9 cellular contexts compared by ENCODE assay signal in genomic region chr9:89178162-89179120, GRCh38. TPM values are rescaled to one million over a fixed set of nuclear protein-coding genes. Genes with fewer than 3 reads are reported as not detected.
DNase-seq lines count a peak whose midpoint lies in the region; ATAC-seq and TF ChIP-seq lines count a peak whose summit lies in the region.
"Had no signal": no experiment of that assay in that cellular context is flagged by ENCODE, and none has a peak within 500 bp of the region (broad histone marks: within the 10 kb centered on the region; RNA-seq: fewer than 3 reads in every experiment).

Gene SHC3, minus strand, starts transcription at chr9:89178818. Its CDS starts 358 bp downstream, at chr9:89178460.

- H3K27ac Mint-ChIP-seq in activated naive CD4-positive, alpha-beta T cell treated with anti-CD3 and anti-CD28 coated beads, Interleukin-2, amount 50 U/mL, for 24 hours = no peak within 1 kb of the TSS
- no peak within 1 kb of the TSS for H3K27ac Mint-ChIP-seq in activated naive CD4-positive, alpha-beta T cell treated with anti-CD3 and anti-CD28 coated beads, Interleukin-2, amount 10 ng/mL, durations not matched to agents 7 days and 5 days
- H3K27ac Mint-ChIP-seq: activated naive CD4-positive, alpha-beta T cell treated with anti-CD3 and anti-CD28 coated beads, Interleukin-2, amount 50 U/mL, for 72 hours had no signal

- H3K27ac ChIP-seq in brain microvascular endothelial cell = peak within 1 kb of the TSS; percentile 68
- peak within 1 kb of the TSS in 2 of 3 donors; percentile 68 to 84 for H3K27ac ChIP-seq in thyroid gland

- intact Hi-C loops in lower leg skin (cut with DNase I; ENCODE audit: low total_unique reads) (no loop called here), thyroid gland (cut with DNase I) (no loop called here)

- ATAC-seq in HG02973 (IDR thresholded peaks at IDR 0.05; ENCODE audit: unreplicated experiment) = no peak

- peaks cover 17 to 21% of the 10 kb centered on the region in 2 donors for H3K4me1 ChIP-seq in thyroid gland

- H3K4me3 ChIP-seq in brain microvascular endothelial cell (ENCODE audit: low read depth, low read length) (peak within 1 kb of the TSS; percentile 83), lower leg skin (ENCODE audit: low read depth, poor library complexity, severe bottlenecking) (peak within 1 kb of the TSS; percentile 47), thyroid gland (replicated peaks in 1 of 3) (peak within 1 kb of the TSS; percentile 1 to 41 (median 36))

- WGBS in lower leg skin, 2 donors = 10 to 11% methylated on average over 35 to 53 of the region's 73 CpGs
- WGBS in thyroid gland, 2 donors = 18 to 29% methylated on average over 16 to 23 of the region's 73 CpGs

- CTCF ChIA-PET in activated naive CD4-positive, alpha-beta T cell treated with anti-CD3 and anti-CD28 coated beads, Interleukin-2, amount 10 ng/mL, durations not matched to agents 7 days and 5 days (lab: Charles Lee) = interaction anchor here (2.3 kb wide), 1 partner anchor 100 kb away, joined by 10 read pairs; no protein-coding TSS in a partner anchor

- DNase-seq in activated naive CD4-positive, alpha-beta T cell treated with anti-CD3 and anti-CD28 coated beads, Interleukin-2, amount 10 ng/mL, durations not matched to agents 7 days and 5 days = no peak
- DNase-seq in brain microvascular endothelial cell = peak; percentile 41
- DNase-seq in lower leg skin (ENCODE audit: low spot score in 2 of 2) = no peak
- peak; percentile 6 to 12 for DNase-seq in thyroid gland
- no peak for DNase-seq in HuH-7.5 (ENCODE audit: low spot score)
- no peak for DNase-seq in stimulated activated CD4-positive, alpha-beta T cell treated with anti-CD3 and anti-CD28 coated beads, Interleukin-12 subunit alpha, Interleukin-12 subunit beta, amount 100 ng/mL, for 4 hours

- no peak for TF ChIP-seq POLR2A in lower leg skin (IDR thresholded peaks at IDR 0.05)
- TF ChIP-seq POLR2A in thyroid gland (IDR thresholded peaks at IDR 0.05) = no peak

- H3K36me3 ChIP-seq in brain microvascular endothelial cell (replicated peaks) (no peaks in the 10 kb centered on the region), thyroid gland (no peaks in the 10 kb centered on the region)

- no peaks in the 10 kb centered on the region for H3K9me3 Mint-ChIP-seq in activated naive CD4-positive, alpha-beta T cell treated with anti-CD3 and anti-CD28 coated beads, Interleukin-2, amount 50 U/mL, for 24 hours
- H3K9me3 Mint-ChIP-seq in activated naive CD4-positive, alpha-beta T cell treated with anti-CD3 and anti-CD28 coated beads, Interleukin-2, amount 10 ng/mL, durations not matched to agents 7 days and 5 days = no peaks in the 10 kb centered on the region
- H3K9me3 Mint-ChIP-seq: activated naive CD4-positive, alpha-beta T cell treated with anti-CD3 and anti-CD28 coated beads, Interleukin-2, amount 50 U/mL, for 72 hours had no signal

- in situ Hi-C loops in brain microvascular endothelial cell (cut with HindIII; ENCODE audit: low pct_ligation_motif_present, low sequenced_read_pairs) = no loop called here

- peaks cover 36% of the 10 kb centered on the region for H3K27me3 Mint-ChIP-seq in activated naive CD4-positive, alpha-beta T cell treated with anti-CD3 and anti-CD28 coated beads, Interleukin-2, amount 50 U/mL, for 24 hours
- H3K27me3 Mint-ChIP-seq in activated naive CD4-positive, alpha-beta T cell treated with anti-CD3 and anti-CD28 coated beads, Interleukin-2, amount 10 ng/mL, durations not matched to agents 7 days and 5 days = peaks cover 86% of the 10 kb centered on the region

- TF ChIP-seq CTCF in brain microvascular endothelial cell (IDR thresholded peaks at IDR 0.05; ENCODE audit: low read depth, low read length, missing control alignments) (no peak), lower leg skin (IDR thresholded peaks at IDR 0.05) (no peak), thyroid gland (IDR thresholded peaks at IDR 0.05) (no peak)

- H3K27me3 ChIP-seq in brain microvascular endothelial cell (replicated peaks) = no peaks in the 10 kb centered on the region
- H3K27me3 ChIP-seq in thyroid gland = no peaks in the 10 kb centered on the region

- H3K9me3 ChIP-seq in thyroid gland = no peaks in the 10 kb centered on the region

- H3K4me1 Mint-ChIP-seq in activated naive CD4-positive, alpha-beta T cell treated with anti-CD3 and anti-CD28 coated beads, Interleukin-2, amount 50 U/mL, for 24 hours = peaks cover 25% of the 10 kb centered on the region
- H3K4me1 Mint-ChIP-seq in activated naive CD4-positive, alpha-beta T cell treated with anti-CD3 and anti-CD28 coated beads, Interleukin-2, amount 10 ng/mL, durations not matched to agents 7 days and 5 days = peaks cover 21% of the 10 kb centered on the region

- H3K4me3 Mint-ChIP-seq in activated naive CD4-positive, alpha-beta T cell treated with anti-CD3 and anti-CD28 coated beads, Interleukin-2, amount 50 U/mL, for 24 hours = peak within 1 kb of the TSS; percentile 54
- no peak within 1 kb of the TSS for H3K4me3 Mint-ChIP-seq in activated naive CD4-positive, alpha-beta T cell treated with anti-CD3 and anti-CD28 coated beads, Interleukin-2, amount 10 ng/mL, durations not matched to agents 7 days and 5 days

- no peaks in the 10 kb centered on the region for H3K36me3 Mint-ChIP-seq in activated naive CD4-positive, alpha-beta T cell treated with anti-CD3 and anti-CD28 coated beads, Interleukin-2, amount 50 U/mL, for 24 hours
- H3K36me3 Mint-ChIP-seq in activated naive CD4-positive, alpha-beta T cell treated with anti-CD3 and anti-CD28 coated beads, Interleukin-2, amount 10 ng/mL, durations not matched to agents 7 days and 5 days = peaks cover 1% of the 10 kb centered on the region

RNA-seq across cellular contexts. Expression of gene SHC3, which starts in this region (rescaled TPM):
- 1 to 10 TPM in 2 of 4 donors, under 1 TPM in 2; 0.49 to 3.7 (median 1.7) TPM for total RNA-seq in lower leg skin
- 1 to 10 TPM in 3 of 4 donors, under 1 TPM in 1; 0.40 to 5.9 (median 1.2) TPM for total RNA-seq in thyroid gland

Comparison
In these comparisons a context has a peak if more than half of its experiments do, and no peak if none do; other contexts are left out.
1. DNase-seq: peak in brain microvascular endothelial cell (single experiment) and thyroid gland (2 of 2); none in activated naive CD4-positive, alpha-beta T cell treated with anti-CD3 and anti-CD28 coated beads, Interleukin-2, amount 10 ng/mL, durations not matched to agents 7 days and 5 days (single experiment), lower leg skin (0 of 2), HuH-7.5 (single experiment) and stimulated activated CD4-positive, alpha-beta T cell treated with anti-CD3 and anti-CD28 coated beads, Interleukin-12 subunit alpha, Interleukin-12 subunit beta, amount 100 ng/mL, for 4 hours (single experiment).
2. Peak in every context shown above with its lines, with median percentiles within 50 percentile points of each other: H3K4me3 ChIP-seq.